In genomic region chr19:41626278-41626677, GRCh38 we compare ENCODE assay signal across 27 cellular contexts. TPM values are rescaled to one million over a fixed set of nuclear protein-coding genes. Genes with fewer than 3 reads are reported as not detected.
A peak's percentile ranks its signal among the peaks of the same experiment; 100 is the strongest.
DNase-seq lines count a peak whose midpoint lies in the region; ATAC-seq, FAIRE-seq and TF ChIP-seq lines count a peak whose summit lies in the region.
"Had no signal": no experiment of that assay in that cellular context is flagged by ENCODE, and none has a peak within 500 bp of the region (broad histone marks: within the 10 kb centered on the region; RNA-seq: fewer than 3 reads in every experiment).

No MANE protein-coding gene starts in this region.

- no peak overlapping the region for H3K27ac ChIP-seq in esophagus muscularis mucosa (replicated peaks in 1 of 4)
- H3K27ac ChIP-seq in neutrophil = peak overlapping the region; percentile 94
- peak overlapping the region in 3 of 4 donors; percentile 61 to 83 (median 81) for H3K27ac ChIP-seq in upper lobe of left lung
- no peak overlapping the region for H3K27ac ChIP-seq in kidney (ENCODE audit: low read depth in 2 of 2, low read length in 2 of 2)
- H3K27ac ChIP-seq: KMS-11, SJSA1 had no signal

- 52% methylated on average over 3 of the region's 3 CpGs for WGBS in esophagus muscularis mucosa
- 31 to 45% methylated on average over 3 of the region's 3 CpGs for WGBS in upper lobe of left lung, 2 donors

- H3K9ac ChIP-seq in kidney (ENCODE audit: low read length in 2 of 2) = no peak overlapping the region
- H3K9ac ChIP-seq: KMS-11 had no signal

- TF ChIP-seq POLR2A in esophagus muscularis mucosa (IDR thresholded peaks at IDR 0.05; ENCODE audit: low read depth) = no peak
- TF ChIP-seq POLR2A in upper lobe of left lung (IDR thresholded peaks at IDR 0.05) = no peak

- H3K4me1 ChIP-seq in esophagus muscularis mucosa (no peaks in the 10 kb centered on the region), neutrophil (ENCODE audit: control insufficient read depth in 1 of 2, insufficient read depth in 1 of 2, low read depth in 1 of 2, low read length in 1 of 2) (peaks cover 49 to 66% of the 10 kb centered on the region in 2 experiments), upper lobe of left lung (peaks cover 0 to 8% (median 1%) of the 10 kb centered on the region in 4 donors), kidney (ENCODE audit: control insufficient read depth in 1 of 2, insufficient read depth in 1 of 2, low read depth in 1 of 2, low read length in 2 of 2) (no peaks in the 10 kb centered on the region)
- H3K4me1 ChIP-seq: SJSA1 had no signal

- H3K4me3 ChIP-seq in esophagus muscularis mucosa = peak overlapping the region in 2 of 4 donors; percentile 9 to 16
- H3K4me3 ChIP-seq in neutrophil (ENCODE audit: low read depth in 1 of 2, low read length in 1 of 2) = peak overlapping the region; percentile 89 to 98
- peak overlapping the region in 2 of 4 donors; percentile 35 to 42 for H3K4me3 ChIP-seq in upper lobe of left lung
- no peak overlapping the region for H3K4me3 ChIP-seq in kidney (ENCODE audit: low read length in 2 of 2)
- H3K4me3 ChIP-seq: GM23338, SJSA1 had no signal

- H3K9me3 ChIP-seq in esophagus muscularis mucosa = peaks cover 0 to 10% (median 4%) of the 10 kb centered on the region in 4 donors
- H3K9me3 ChIP-seq in neutrophil = no peaks in the 10 kb centered on the region
- H3K9me3 ChIP-seq in upper lobe of left lung = peaks cover 0 to 11% (median 1%) of the 10 kb centered on the region in 4 donors
- peaks cover 0 to under 1% of the 10 kb centered on the region in 2 donors for H3K9me3 ChIP-seq in kidney (ENCODE audit: control insufficient read depth in 1 of 2, low read length in 2 of 2)
- H3K9me3 ChIP-seq: SJSA1 had no signal

- no peak for FAIRE-seq in kidney (lab: Jason Lieb, UNC)

- H3K36me3 ChIP-seq in esophagus muscularis mucosa = no peaks in the 10 kb centered on the region
- peaks cover 41% of the 10 kb centered on the region for H3K36me3 ChIP-seq in neutrophil
- H3K36me3 ChIP-seq in upper lobe of left lung = no peaks in the 10 kb centered on the region
- H3K36me3 ChIP-seq in kidney (ENCODE audit: control insufficient read depth in 1 of 2, insufficient read depth in 2 of 2, low read length in 2 of 2) = no peaks in the 10 kb centered on the region
- H3K36me3 ChIP-seq: SJSA1 had no signal

- H3K27me3 ChIP-seq in esophagus muscularis mucosa (peaks cover 0 to 41% (median 0%) of the 10 kb centered on the region in 4 donors), neutrophil (no peaks in the 10 kb centered on the region), upper lobe of left lung (no peaks in the 10 kb centered on the region)

- TF ChIP-seq CTCF in esophagus muscularis mucosa (IDR thresholded peaks at IDR 0.05) (no peak), neutrophil (IDR thresholded peaks at IDR 0.05) (no peak), upper lobe of left lung (IDR thresholded peaks at IDR 0.05) (no peak), kidney (IDR thresholded peaks at IDR 0.05; ENCODE audit: borderline replicate concordance, extremely low read depth, insufficient read depth) (no peak)

- intact Hi-C loops in esophagus muscularis mucosa (cut with DNase I) (no loop called here), kidney (cut with DNase I) (no loop called here)

- no peak for TF ChIP-seq EP300 in esophagus muscularis mucosa (IDR thresholded peaks at IDR 0.05)
- TF ChIP-seq EP300 in upper lobe of left lung (IDR thresholded peaks at IDR 0.05) = no peak

- peak; percentile 31 for DNase-seq in activated effector memory CD4-positive, alpha-beta T cell treated with anti-CD3 and anti-CD28 coated beads, Interleukin-2, amount 50 U/mL, for 16 hours
- no peak for DNase-seq in activated effector memory CD4-positive, alpha-beta T cell treated with Interleukin-2 at 50 U/mL for 16 hours
- DNase-seq in esophagus muscularis mucosa (ENCODE audit: extremely low spot score) (peak; percentile 70), upper lobe of left lung (no peak), kidney (no peak), NCI-H82 treated with DMSO at 0.1 percent for 48 hours (lab: John Stamatoyannopoulos, UW; ENCODE audit: unreplicated experiment) (no peak), NCI-H1436 (lab: John Stamatoyannopoulos, UW) (no peak)
- DNase-seq: 8988T; CD4-positive, alpha-beta memory T cell; COR-L47; DMS53; MM.1S; NCI-H1694; NCI-H2029 treated with DMSO at 0.1 percent for 48 hours; NCI-H2227 treated with DMSO at 0.1 percent for 48 hours; NCI-H526 treated with DMSO at 0.1 percent for 48 hours; RPMI8226 had no signal

- no peak for ATAC-seq in upper lobe of left lung (ENCODE audit: low FRiP score in 2 of 2)

RNA-seq across cellular contexts. Expression of gene CEACAM4, which starts 0.6 kb away (rescaled TPM):
- total RNA-seq in esophagus muscularis mucosa (1 to 10 TPM in 2 of 4 donors, under 1 TPM in 2; 0.46 to 3.3 (median 1.1) TPM), upper lobe of left lung (1 to 10 TPM; 1.7 to 8.6 (median 5.0) TPM), kidney (4.7 TPM)
- polyA plus RNA-seq in kidney (ENCODE audit: insufficient read depth, low read depth, low replicate concordance) = not detected
- total RNA-seq: Daoy, G401, GM23338, H9, NCI-H460, SJSA1 had no signal
- polyA plus RNA-seq: BJ; CD4-positive, alpha-beta memory T cell; GM23338; IgD-negative memory B cell had no signal

RNA-seq across cellular contexts. Expression of gene CEACAM21, which starts 50.3 kb away (rescaled TPM):
- 1 to 10 TPM in 1 of 4 donors, under 1 TPM in 1, not detected in 2; 0.83 to 1.8 TPM for total RNA-seq in esophagus muscularis mucosa
- 10 to 100 TPM in 4 of 6 donors, 1 to 10 TPM in 2; 2.3 to 22.4 (median 16.3) TPM for total RNA-seq in upper lobe of left lung
- 5.6 TPM for total RNA-seq in kidney
- polyA plus RNA-seq in kidney (ENCODE audit: insufficient read depth, low read depth, low replicate concordance) = 1.2 TPM
- total RNA-seq: Daoy, GM23338, H9, NCI-H460, SJSA1 had no signal
- polyA plus RNA-seq: BJ, GM23338 had no signal

Comparison
In these comparisons a context has a peak if more than half of its experiments do, and no peak if none do; other contexts are left out.
1. DNase-seq: peak in activated effector memory CD4-positive, alpha-beta T cell treated with anti-CD3 and anti-CD28 coated beads, Interleukin-2, amount 50 U/mL, for 16 hours (single experiment) and esophagus muscularis mucosa (single experiment); none in activated effector memory CD4-positive, alpha-beta T cell treated with Interleukin-2 at 50 U/mL for 16 hours (single experiment), upper lobe of left lung (0 of 2), kidney (single experiment), NCI-H82 treated with DMSO at 0.1 percent for 48 hours (single experiment) and NCI-H1436 (single experiment).
2. H3K27ac ChIP-seq: peak in neutrophil (single experiment) and upper lobe of left lung (3 of 4); none in esophagus muscularis mucosa (0 of 4) and kidney (0 of 2).
3. H3K4me3 ChIP-seq: peak in neutrophil (2 of 2); none in kidney (0 of 2).